ENCODE assay signal across 23 cellular contexts in genomic region chr18:80006726-80007125, GRCh38.
"Had no signal": no experiment of that assay in that cellular context is flagged by ENCODE, and none has a peak within 500 bp of the region (broad histone marks: within the 10 kb centered on the region; RNA-seq: fewer than 3 reads in every experiment).

No MANE protein-coding gene starts in this region.

- H3K36me3 ChIP-seq: esophagus muscularis mucosa, gastroesophageal sphincter, heart left ventricle, neutrophil, pancreas, right lobe of liver, suprapubic skin, transverse colon, uterus had no signal

- H3K27ac Mint-ChIP-seq: activated T-cell treated with anti-CD3 and anti-CD28 coated beads, Interleukin-2, amount 50 U/mL, for 72 hours had no signal

- H3K4me1 Mint-ChIP-seq: stimulated activated naive CD8-positive, alpha-beta T cell treated with anti-CD3 and anti-CD28 coated beads, Interleukin-15, amount 100 ng/mL, for 72 hours had no signal

- H3K4me1 ChIP-seq: pancreas, right lobe of liver, uterus had no signal

- H3K4me3 Mint-ChIP-seq: activated T-cell treated with anti-CD3 and anti-CD28 coated beads, Interleukin-2, amount 50 U/mL, for 72 hours; stimulated activated naive CD8-positive, alpha-beta T cell treated with anti-CD3 and anti-CD28 coated beads, Interleukin-15, amount 100 ng/mL, for 72 hours had no signal

- H3K27ac ChIP-seq: esophagus muscularis mucosa, gastroesophageal sphincter, heart left ventricle, neutrophil, pancreas, right lobe of liver, suprapubic skin, transverse colon, uterus, VCaP had no signal

- H3K27me3 Mint-ChIP-seq: naive B cell; stimulated activated naive CD8-positive, alpha-beta T cell treated with anti-CD3 and anti-CD28 coated beads, Interleukin-15, amount 100 ng/mL, for 72 hours had no signal

- DNase-seq: activated CD4-positive, alpha-beta T cell treated with anti-CD3 and anti-CD28 coated beads, Interleukin-2, amount 50 U/mL, for 4 hours; activated effector memory CD4-positive, alpha-beta T cell treated with anti-CD3 and anti-CD28 coated beads, Interleukin-2, amount 50 U/mL, for 16 hours; activated naive CD4-positive, alpha-beta T cell treated with anti-CD3 and anti-CD28 coated beads, Interleukin-2, amount 50 U/mL, for 16 hours; activated T-cell treated with anti-CD3 and anti-CD28 coated beads, Interleukin-2, amount 50 U/mL, for 72 hours; cerebellar nuclear complex; cortex of kidney; effector CD4-positive, alpha-beta T cell; heart left ventricle; mesenchymal stem cell; mucosa of descending colon; naive B cell; pancreas; right lobe of liver; small intestine; stimulated activated CD4-positive, alpha-beta T cell treated with anti-CD3 and anti-CD28 coated beads, Interleukin-4, amount 100 ng/mL, for 1 hour; stimulated activated naive CD8-positive, alpha-beta T cell treated with anti-CD3 and anti-CD28 coated beads, Interleukin-15, amount 100 ng/mL, for 72 hours; transverse colon; uterus had no signal

- H3K27me3 ChIP-seq: esophagus muscularis mucosa, gastroesophageal sphincter, heart left ventricle, neutrophil, pancreas, right lobe of liver, suprapubic skin, transverse colon, uterus had no signal

- H3K9me3 ChIP-seq: neutrophil, pancreas, right lobe of liver had no signal

- ATAC-seq: activated T-cell treated with anti-CD3 and anti-CD28 coated beads, Interleukin-2, amount 50 U/mL, for 72 hours; gastroesophageal sphincter; heart left ventricle; mucosa of descending colon; pancreas; right lobe of liver; stimulated activated naive CD8-positive, alpha-beta T cell treated with anti-CD3 and anti-CD28 coated beads, Interleukin-15, amount 100 ng/mL, for 72 hours had no signal

- H3K4me3 ChIP-seq: esophagus muscularis mucosa, gastroesophageal sphincter, heart left ventricle, mucosa of descending colon, pancreas, right lobe of liver, suprapubic skin, transverse colon, uterus had no signal
